8 cellular contexts compared by ENCODE assay signal in the genomic region with DNA sequence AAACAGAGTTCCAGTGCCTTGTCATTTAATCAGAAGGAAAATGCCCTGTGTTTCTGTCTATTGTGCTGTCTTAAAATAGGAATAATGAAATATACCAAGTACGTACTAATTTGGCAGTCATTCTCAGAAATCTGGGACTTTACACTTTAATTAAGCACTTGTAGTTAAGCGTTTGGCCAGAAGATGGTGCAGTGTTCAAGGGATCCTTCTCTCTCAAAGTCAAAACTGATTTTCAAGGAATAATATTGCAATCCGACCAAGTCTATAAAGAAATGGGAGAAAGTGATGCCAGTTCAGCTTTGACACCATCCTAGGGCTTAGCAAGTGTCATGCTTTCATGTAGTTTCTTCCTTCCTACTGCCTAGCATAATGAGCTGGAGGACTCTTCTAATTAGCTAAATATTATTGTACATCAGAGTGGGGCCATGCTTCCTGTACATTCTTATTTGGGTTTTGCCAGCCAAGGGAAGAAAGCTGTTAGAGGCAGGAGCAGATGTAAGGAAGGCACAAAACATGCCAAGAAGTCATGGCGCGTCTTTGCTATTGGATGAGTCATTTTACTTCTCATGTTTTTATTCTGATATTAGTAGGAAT.
DNase-seq lines count a peak whose midpoint lies in the region; ATAC-seq and TF ChIP-seq lines count a peak whose summit lies in the region.

No MANE protein-coding gene starts in this region.

- H3K27ac ChIP-seq in DOHH2 (ENCODE audit: low read depth, low read length) (no peak overlapping the region), GM23248 (no peak overlapping the region), OCI-LY1 (ENCODE audit: low read depth, low read length, poor library complexity, severe bottlenecking) (no peak overlapping the region), endodermal cell (ENCODE audit: low read depth, low read length) (no peak overlapping the region)
- H3K27ac ChIP-seq in effector memory CD4-positive, alpha-beta T cell (ENCODE audit: insufficient read depth, low read length, poor library complexity, severe bottlenecking) = no peak overlapping the region

- H3K9ac ChIP-seq in GM23248 (no peak overlapping the region), OCI-LY1 (ENCODE audit: low read length) (no peak overlapping the region), endodermal cell (ENCODE audit: extremely low read depth, low read length, poor library complexity, severe bottlenecking) (no peak overlapping the region)

- no peaks in the 10 kb centered on the region for H4K20me1 ChIP-seq in DOHH2 (ENCODE audit: control insufficient read depth, insufficient read depth, low read depth, low read length)
- no peaks in the 10 kb centered on the region for H4K20me1 ChIP-seq in GM23248 (ENCODE audit: insufficient read depth)
- H4K20me1 ChIP-seq in OCI-LY1 (ENCODE audit: insufficient read depth, low read length) = no peaks in the 10 kb centered on the region

- H2AFZ ChIP-seq in GM23248 (no peak overlapping the region), OCI-LY1 (ENCODE audit: low read length) (no peak overlapping the region)

- no peaks in the 10 kb centered on the region for H3K27me3 Mint-ChIP-seq in endodermal cell (ENCODE audit: insufficient read depth)
- H3K27me3 Mint-ChIP-seq in nephron progenitor cell (ENCODE audit: low read depth, poor library complexity) = no peaks in the 10 kb centered on the region

- peaks cover 8% of the 10 kb centered on the region; the same call in 1 of the 2 replicates for H3K27me3 ChIP-seq in DOHH2 (ENCODE audit: control insufficient read depth, low read length)
- H3K27me3 ChIP-seq in GM23248 (replicated peaks; ENCODE audit: insufficient read depth) = peaks cover 7% of the 10 kb centered on the region; the same call in 1 of the 2 replicates
- no peaks in the 10 kb centered on the region for H3K27me3 ChIP-seq in OCI-LY1 (ENCODE audit: insufficient read depth, low read length)
- no peaks in the 10 kb centered on the region for H3K27me3 ChIP-seq in endodermal cell (ENCODE audit: control insufficient read depth, insufficient read depth, low read length, poor library complexity, severe bottlenecking)
- no peaks in the 10 kb centered on the region for H3K27me3 ChIP-seq in effector memory CD4-positive, alpha-beta T cell (replicated peaks; ENCODE audit: control insufficient read depth, insufficient read depth, low read length, poor library complexity, severe bottlenecking)

- H3K4me2 ChIP-seq in DOHH2 (ENCODE audit: low read length) (no peak overlapping the region), GM23248 (ENCODE audit: unreplicated experiment) (no peak overlapping the region), OCI-LY1 (ENCODE audit: low read length) (no peak overlapping the region)

- H3K36me3 Mint-ChIP-seq in endodermal cell (ENCODE audit: low read depth) (no peaks in the 10 kb centered on the region), nephron progenitor cell (ENCODE audit: low read depth) (no peaks in the 10 kb centered on the region)

- ATAC-seq in GM18520 (IDR thresholded peaks at IDR 0.05; ENCODE audit: unreplicated experiment) = no peak

- no peaks in the 10 kb centered on the region for H3K4me1 ChIP-seq in DOHH2 (ENCODE audit: control insufficient read depth, low read length)
- H3K4me1 ChIP-seq in GM23248 (ENCODE audit: insufficient read depth) = no peaks in the 10 kb centered on the region
- no peaks in the 10 kb centered on the region for H3K4me1 ChIP-seq in OCI-LY1 (ENCODE audit: insufficient read depth, low read length, severe bottlenecking)
- H3K4me1 ChIP-seq in endodermal cell (ENCODE audit: control insufficient read depth, insufficient read depth, low read length) = no peaks in the 10 kb centered on the region
- H3K4me1 ChIP-seq in effector memory CD4-positive, alpha-beta T cell (ENCODE audit: control insufficient read depth, insufficient read depth, low read length, poor library complexity, severe bottlenecking) = no peaks in the 10 kb centered on the region

- no peaks in the 10 kb centered on the region for H3K9me3 Mint-ChIP-seq in endodermal cell
- no peaks in the 10 kb centered on the region for H3K9me3 Mint-ChIP-seq in nephron progenitor cell

- peaks cover 29% of the 10 kb centered on the region for H3K4me1 Mint-ChIP-seq in endodermal cell
- H3K4me1 Mint-ChIP-seq in nephron progenitor cell = peaks cover 17% of the 10 kb centered on the region

- H3K4me3 Mint-ChIP-seq in endodermal cell (no peak overlapping the region), nephron progenitor cell (no peak overlapping the region)

- peak; percentile 77 for TF ChIP-seq CTCF in DOHH2 (IDR thresholded peaks at IDR 0.05; ENCODE audit: low read depth, low read length, poor library complexity, severe bottlenecking)
- TF ChIP-seq CTCF in OCI-LY1 (IDR thresholded peaks at IDR 0.05; ENCODE audit: low read length) = peak; percentile 60
- TF ChIP-seq CTCF in endodermal cell (conservative IDR thresholded peaks at IDR 0.05) = peak; percentile 88
- TF ChIP-seq CTCF in nephron progenitor cell (IDR thresholded peaks at IDR 0.05) = peak; percentile 72

- DNase-seq in GM23248 (peak; percentile 55), endodermal cell (no peak), nephron progenitor cell (peak; percentile 33), GM19240 (ENCODE audit: insufficient read length, low spot score) (no peak)
- no peak for DNase-seq in effector memory CD4-positive, alpha-beta T cell

- in situ Hi-C loops in GM23248 (cut with MboI) = no loop called here

- no peak overlapping the region for H3K27ac Mint-ChIP-seq in endodermal cell
- no peak overlapping the region for H3K27ac Mint-ChIP-seq in nephron progenitor cell

- H3K4me3 ChIP-seq in DOHH2 (ENCODE audit: low read length) = no peak overlapping the region
- H3K4me3 ChIP-seq in GM23248 = no peak overlapping the region
- no peak overlapping the region for H3K4me3 ChIP-seq in OCI-LY1 (ENCODE audit: low read depth, low read length, poor library complexity, severe bottlenecking)
- no peak overlapping the region for H3K4me3 ChIP-seq in endodermal cell (ENCODE audit: low read length)
- no peak overlapping the region for H3K4me3 ChIP-seq in effector memory CD4-positive, alpha-beta T cell (ENCODE audit: insufficient read depth, low read depth, low read length, poor library complexity, severe bottlenecking)

- H3F3A ChIP-seq in DOHH2 (ENCODE audit: control insufficient read depth, insufficient read depth) (no peaks in the 10 kb centered on the region), GM23248 (ENCODE audit: insufficient read depth) (no peaks in the 10 kb centered on the region), OCI-LY1 (ENCODE audit: insufficient read depth, low read length) (no peaks in the 10 kb centered on the region)

- no peaks in the 10 kb centered on the region for H3K36me3 ChIP-seq in DOHH2 (ENCODE audit: control insufficient read depth, low read length)
- no peaks in the 10 kb centered on the region for H3K36me3 ChIP-seq in GM23248 (ENCODE audit: low read depth)
- no peaks in the 10 kb centered on the region for H3K36me3 ChIP-seq in OCI-LY1 (ENCODE audit: insufficient read depth, low read length)
- no peaks in the 10 kb centered on the region for H3K36me3 ChIP-seq in endodermal cell (ENCODE audit: control insufficient read depth, insufficient read depth, low read length)
- no peaks in the 10 kb centered on the region for H3K36me3 ChIP-seq in effector memory CD4-positive, alpha-beta T cell (ENCODE audit: control insufficient read depth, insufficient read depth, low read length)

- H3K9me3 ChIP-seq in DOHH2 (ENCODE audit: control insufficient read depth, insufficient read depth, low read length) (no peaks in the 10 kb centered on the region), GM23248 (ENCODE audit: low read depth) (no peaks in the 10 kb centered on the region), OCI-LY1 (ENCODE audit: low read length) (no peaks in the 10 kb centered on the region), endodermal cell (ENCODE audit: control insufficient read depth, low read length) (no peaks in the 10 kb centered on the region)
- no peaks in the 10 kb centered on the region for H3K9me3 ChIP-seq in effector memory CD4-positive, alpha-beta T cell (ENCODE audit: control insufficient read depth, low read length)

- H3K79me2 ChIP-seq in DOHH2 (ENCODE audit: control insufficient read depth, low read length) = no peaks in the 10 kb centered on the region
- no peaks in the 10 kb centered on the region for H3K79me2 ChIP-seq in GM23248 (ENCODE audit: insufficient read depth)
- H3K79me2 ChIP-seq in OCI-LY1 (ENCODE audit: insufficient read depth, low read length) = no peaks in the 10 kb centered on the region

- 1 to 3% methylated on average over 5 of the region's 5 CpGs for WGBS in GM23248 (ENCODE audit: low coverage in 1 of 2, low lambda C conversion rate in 2 of 2, missing lambda C conversion rate in 2 of 2), 2 experiments
- WGBS in endodermal cell (ENCODE audit: insufficient coverage in 1 of 2, insufficient read length in 1 of 2), 2 experiments = 13 to 56% methylated on average over 2 to 5 of the region's 5 CpGs

- H3K9me2 ChIP-seq in DOHH2 (replicated peaks; ENCODE audit: control insufficient read depth, low read length) (no peaks in the 10 kb centered on the region), GM23248 (ENCODE audit: insufficient read depth) (no peaks in the 10 kb centered on the region), OCI-LY1 (ENCODE audit: low read depth, low read length) (no peaks in the 10 kb centered on the region)

Comparison
In these comparisons a context has a peak if more than half of its experiments do, and no peak if none do; other contexts are left out.
1. DNase-seq: peak in GM23248 (single experiment) and nephron progenitor cell (single experiment); none in endodermal cell (single experiment), GM19240 (single experiment) and effector memory CD4-positive, alpha-beta T cell (0 of 3).
2. Peak in every context shown above with its lines, with median percentiles within 50 percentile points of each other: CTCF ChIP-seq.